In the genomic region with DNA sequence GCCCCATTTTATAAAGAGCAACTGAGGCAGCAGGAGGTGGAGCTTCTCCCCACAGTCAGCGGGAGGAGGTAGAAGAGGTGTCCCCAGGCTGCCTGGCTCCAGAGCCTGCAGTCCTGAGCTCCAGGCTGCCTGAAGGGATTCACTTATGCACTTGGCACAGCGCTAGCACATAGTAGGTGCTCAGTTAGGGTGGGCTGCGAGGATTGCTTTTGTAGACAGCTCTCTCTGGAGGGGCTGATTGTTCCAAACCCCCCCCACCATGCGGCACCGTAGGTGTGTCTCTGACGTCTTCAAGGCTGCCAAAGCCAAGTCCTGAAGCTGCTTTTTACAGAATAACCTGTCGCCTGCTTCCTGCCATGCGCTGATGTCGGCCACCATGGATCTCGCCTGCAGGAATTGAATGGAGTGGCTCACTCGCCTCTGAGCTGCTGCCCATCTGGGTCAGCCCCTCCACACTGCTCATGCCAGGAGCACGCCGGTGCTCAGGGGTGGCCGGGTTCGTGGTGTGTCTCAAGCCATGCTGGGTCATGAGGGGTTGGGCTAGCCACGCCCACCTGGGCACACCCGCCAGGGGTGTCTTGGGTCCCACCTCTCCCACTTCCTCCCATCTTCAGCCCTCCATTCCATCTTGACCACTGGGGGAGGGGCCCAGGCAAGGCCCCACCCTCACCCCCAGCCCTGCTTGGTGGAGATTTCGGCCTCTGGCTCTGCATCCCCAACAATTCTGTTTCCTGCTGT, we compare ENCODE assay signal across 24 cellular contexts. TPM values are rescaled to one million over a fixed set of nuclear protein-coding genes. Genes with fewer than 3 reads are reported as not detected.
DNase-seq lines count a peak whose midpoint lies in the region; ATAC-seq, FAIRE-seq and TF ChIP-seq lines count a peak whose summit lies in the region.
"Had no signal": no experiment of that assay in that cellular context is flagged by ENCODE, and none has a peak within 500 bp of the region (broad histone marks: within the 10 kb centered on the region; RNA-seq: fewer than 3 reads in every experiment).

No MANE protein-coding gene starts in this region.

- ATAC-seq in HepG2 (no peak), right lobe of liver (no peak), SK-N-SH treated with all-trans-retinoic acid at 6 μM for 48 hours (no peak)
- ATAC-seq: GM12878 had no signal

- no TSS peak for BruUV-seq in HepG2 (replicated peaks; lab: Mats Ljungman, UMichigan)

- H3K4me3 Mint-ChIP-seq in endodermal cell (no peak overlapping the region), type B pancreatic cell (no peak overlapping the region)
- H3K4me3 Mint-ChIP-seq: H9, IgD-negative memory B cell had no signal

- H3K27me3 ChIP-seq in HepG2 (ENCODE audit: control insufficient read depth in 1 of 2, insufficient read depth in 2 of 2, low read length in 2 of 2) = no peaks in the 10 kb centered on the region
- H3K27me3 ChIP-seq in right lobe of liver = no peaks in the 10 kb centered on the region
- H3K27me3 ChIP-seq in Karpas-422 (ENCODE audit: low read length) = no peaks in the 10 kb centered on the region
- no peaks in the 10 kb centered on the region for H3K27me3 ChIP-seq in endodermal cell (ENCODE audit: control insufficient read depth, insufficient read depth, low read length, poor library complexity, severe bottlenecking)
- H3K27me3 ChIP-seq: BE2C had no signal

- TF ChIP-seq EP300 in HepG2 (IDR thresholded peaks at IDR 0.05; ENCODE audit: low read depth in 2 of 2, low read length in 2 of 2) = no peak
- TF ChIP-seq EP300 in HepG2 (CRISPR knock-in tag; IDR thresholded peaks at IDR 0.05; ENCODE audit: borderline replicate concordance) = no peak

- WGBS in HepG2 (ENCODE audit: low lambda C conversion rate) = 77% methylated on average over 18 of the region's 18 CpGs
- WGBS in right lobe of liver (ENCODE audit: insufficient coverage, low coverage, low lambda C conversion rate, missing lambda C conversion rate) = 90% methylated on average over 1 of the region's 18 CpGs
- 93% methylated on average over 15 to 18 of the region's 18 CpGs for WGBS in endodermal cell (ENCODE audit: insufficient coverage in 1 of 2, insufficient read length in 1 of 2), 2 experiments

- CTCF ChIA-PET in HepG2 (lab: Yijun Ruan, JAX; ENCODE audit: low intra/inter-chr PET ratio, low total read pairs) = no interaction called here

- H3K79me2 ChIP-seq in HepG2 (ENCODE audit: insufficient read depth, low read length) (no peaks in the 10 kb centered on the region), Karpas-422 (ENCODE audit: low read length) (peaks cover 39% of the 10 kb centered on the region)

- H3K4me2 ChIP-seq in HepG2 (ENCODE audit: low read depth, low read length) = no peak overlapping the region
- no peak overlapping the region for H3K4me2 ChIP-seq in Karpas-422 (ENCODE audit: low read depth, low read length, poor library complexity, severe bottlenecking)
- H3K4me2 ChIP-seq: SK-N-SH had no signal

- in situ Hi-C loops in HepG2 (cut with HindIII; ENCODE audit: extremely low pct_ligation_motif_present, low pct_unique_long_range_greater_than_20kb) = no loop called here

- H3K9me2 ChIP-seq in Karpas-422 (replicated peaks; ENCODE audit: insufficient read depth, low read length) = no peaks in the 10 kb centered on the region
- H3K9me2 ChIP-seq: SK-N-SH had no signal

- H3K27ac Mint-ChIP-seq in endodermal cell (peak overlapping the region; percentile 84), type B pancreatic cell (peak overlapping the region; percentile 91)

- no peak overlapping the region for H3K9ac ChIP-seq in HepG2 (ENCODE audit: insufficient read depth, low read depth, low read length)
- no peak overlapping the region for H3K9ac ChIP-seq in Karpas-422 (ENCODE audit: low read length)
- H3K9ac ChIP-seq in endodermal cell (ENCODE audit: extremely low read depth, low read length, poor library complexity, severe bottlenecking) = no peak overlapping the region
- H3K9ac ChIP-seq: SK-N-SH had no signal

- no peaks in the 10 kb centered on the region for H3K9me3 ChIP-seq in HepG2 (ENCODE audit: low read length)
- H3K9me3 ChIP-seq in right lobe of liver = no peaks in the 10 kb centered on the region
- no peaks in the 10 kb centered on the region for H3K9me3 ChIP-seq in Karpas-422 (ENCODE audit: low read length)
- H3K9me3 ChIP-seq in endodermal cell (ENCODE audit: control insufficient read depth, low read length) = no peaks in the 10 kb centered on the region
- H3K9me3 ChIP-seq: A549, BE2C, SK-N-SH had no signal

- TF ChIP-seq POLR2A in HepG2 (IDR thresholded peaks at IDR 0.05; ENCODE audit: insufficient read depth in 1 of 2, low read depth in 2 of 2, low read length in 2 of 2) = no peak
- TF ChIP-seq POLR2A in right lobe of liver (IDR thresholded peaks at IDR 0.05) = no peak

- H3K4me1 ChIP-seq in HepG2 (ENCODE audit: insufficient read depth, low read length) (peaks cover 45% of the 10 kb centered on the region), right lobe of liver (peaks cover 0 to 18% (median 9%) of the 10 kb centered on the region in 4 donors), Karpas-422 (ENCODE audit: low read length) (peaks cover 64% of the 10 kb centered on the region), endodermal cell (ENCODE audit: control insufficient read depth, insufficient read depth, low read length) (peaks cover 13% of the 10 kb centered on the region)

- intact Hi-C loops in HepG2 (cut with micrococcal nuclease; ENCODE audit: unreplicated experiment) = loop anchor here (5.0 kb wide), 1 partner anchor 73 kb away; no protein-coding TSS in a partner anchor
- intact Hi-C loops in right lobe of liver (cut with DNase I) = no loop called here

- no peak for TF ChIP-seq CTCF in HepG2 (CRISPR knock-in tag; IDR thresholded peaks at IDR 0.05)
- no peak for TF ChIP-seq CTCF in right lobe of liver (IDR thresholded peaks at IDR 0.05)
- TF ChIP-seq CTCF in endodermal cell (conservative IDR thresholded peaks at IDR 0.05) = no peak
- no peak for TF ChIP-seq CTCF in type B pancreatic cell (conservative IDR thresholded peaks at IDR 0.05)

- no peaks in the 10 kb centered on the region for H3K9me3 Mint-ChIP-seq in endodermal cell
- H3K9me3 Mint-ChIP-seq in type B pancreatic cell = no peaks in the 10 kb centered on the region
- H3K9me3 Mint-ChIP-seq: H9, IgD-negative memory B cell had no signal

- H2AFZ ChIP-seq in HepG2 (ENCODE audit: low read length) (no peak overlapping the region), Karpas-422 (ENCODE audit: low read length) (no peak overlapping the region)

- FAIRE-seq in HepG2 (lab: Jason Lieb, UNC) = no peak
- FAIRE-seq: A549, GM12878 had no signal

- H3K27me3 Mint-ChIP-seq in endodermal cell (ENCODE audit: insufficient read depth) = no peaks in the 10 kb centered on the region
- no peaks in the 10 kb centered on the region for H3K27me3 Mint-ChIP-seq in type B pancreatic cell
- H3K27me3 Mint-ChIP-seq: IgD-negative memory B cell had no signal

- H3K27ac ChIP-seq in HepG2 (ENCODE audit: extremely low read length, insufficient read depth, low read length) = no peak overlapping the region
- no peak overlapping the region for H3K27ac ChIP-seq in right lobe of liver
- H3K27ac ChIP-seq in Karpas-422 (ENCODE audit: low read length) = peak overlapping the region; percentile 95
- no peak overlapping the region for H3K27ac ChIP-seq in endodermal cell (ENCODE audit: low read depth, low read length)

- H3K4me3 ChIP-seq in HepG2 (replicated peaks in 1 of 3; ENCODE audit: insufficient read depth in 1 of 3, low read depth in 2 of 3, low read length in 3 of 3) = no peak overlapping the region
- H3K4me3 ChIP-seq in right lobe of liver = no peak overlapping the region
- H3K4me3 ChIP-seq in Karpas-422 (ENCODE audit: low read length) = no peak overlapping the region
- no peak overlapping the region for H3K4me3 ChIP-seq in endodermal cell (ENCODE audit: low read length)
- H3K4me3 ChIP-seq: A549, GM12878 had no signal

- no peaks in the 10 kb centered on the region; the same call in 1 of the 2 replicates for H4K20me1 ChIP-seq in HepG2 (ENCODE audit: insufficient read depth, low read length)
- H4K20me1 ChIP-seq in Karpas-422 (ENCODE audit: insufficient read depth, low read depth, low read length) = peaks cover 9% of the 10 kb centered on the region; the same call in 1 of the 2 replicates

- TF ChIP-seq RAD21 in HepG2 (CRISPR knock-in tag; IDR thresholded peaks at IDR 0.05) = no peak

- H3K36me3 Mint-ChIP-seq in endodermal cell (ENCODE audit: low read depth) (no peaks in the 10 kb centered on the region), type B pancreatic cell (no peaks in the 10 kb centered on the region)

- H3K36me3 ChIP-seq in HepG2 (replicated peaks in 1 of 2; ENCODE audit: control insufficient read depth in 1 of 2, insufficient read depth in 2 of 2, low read length in 2 of 2) = no peaks in the 10 kb centered on the region
- no peaks in the 10 kb centered on the region for H3K36me3 ChIP-seq in right lobe of liver
- peaks cover 38% of the 10 kb centered on the region for H3K36me3 ChIP-seq in Karpas-422 (ENCODE audit: insufficient read depth, low read length)
- H3K36me3 ChIP-seq in endodermal cell (ENCODE audit: control insufficient read depth, insufficient read depth, low read length) = no peaks in the 10 kb centered on the region
- H3K36me3 ChIP-seq: BE2C had no signal

- H3K4me1 Mint-ChIP-seq in endodermal cell (peaks cover 18% of the 10 kb centered on the region), type B pancreatic cell (ENCODE audit: unreplicated experiment) (peaks cover 8% of the 10 kb centered on the region)

- no peak for DNase-seq in HepG2 (ENCODE audit: low spot score)
- no peak for DNase-seq in right lobe of liver
- no peak for DNase-seq in Karpas-422
- DNase-seq in endodermal cell = no peak
- DNase-seq in type B pancreatic cell (ENCODE audit: extremely low spot score, unreplicated experiment) = no peak
- no peak for DNase-seq in stimulated activated naive CD4-positive, alpha-beta T cell (lab: John Stamatoyannopoulos, UW)
- DNase-seq in globus pallidus (ENCODE audit: low spot score) = no peak
- DNase-seq: BE2C, COR-L47, DMS 273 treated with DMSO at 0.1 percent for 48 hours, DND-41, H9, Kasumi-1, NCI-H1694 treated with DMSO at 0.1 percent for 48 hours, NCI-H2081 treated with DMSO at 0.1 percent for 48 hours, NCI-H2171 treated with DMSO at 0.1 percent for 48 hours, NCI-H446, NCI-H526, SHP77 treated with DMSO at 0.1 percent for 48 hours, SK-N-SH had no signal

- POLR2A ChIA-PET in HepG2 (lab: Yijun Ruan, JAX) = no interaction called here

RNA-seq across cellular contexts. Expression of gene BCAS4, which starts 59.8 kb away (rescaled TPM):
- total RNA-seq in HepG2 (2016; rRNA removed; fragmentation: Illumina TruSeq; extraction: Trizol) (5.9 and 7.2 TPM in 2 replicates), right lobe of liver (1 to 10 TPM in 1 of 6 experiments, under 1 TPM in 5; 0.31 to 1.4 (median 0.60) TPM), endodermal cell (10 to 100 TPM in 1 of 2 donors, 1 to 10 TPM in 1; 9.5 to 25.2 TPM), type B pancreatic cell (ENCODE audit: low replicate concordance) (6.3 and 9.3 TPM in 2 replicates)
- total RNA-seq in HepG2 (2016; cell fraction: cytosol; rRNA removed; fragmentation: Illumina TruSeq; extraction: Trizol; ENCODE audit: low read depth) = 3.6 and 4.1 TPM in 2 replicates
- total RNA-seq in HepG2 (2016; cell fraction: insoluble cytoplasmic fraction; rRNA removed; fragmentation: Illumina TruSeq; extraction: Trizol) = 7.0 and 8.2 TPM in 2 replicates
- 6.0 and 7.8 TPM in 2 replicates for total RNA-seq in HepG2 (2016; cell fraction: membrane; rRNA removed; fragmentation: Illumina TruSeq; extraction: Trizol)
- total RNA-seq in HepG2 (2016; cell fraction: nucleus; rRNA removed; fragmentation: Illumina TruSeq; extraction: Trizol) = 3.0 and 4.1 TPM in 2 replicates
- 7.9 and 8.0 TPM in 2 replicates for polyA plus RNA-seq in HepG2 (2011; rRNA removed)
- 6.7 and 10.5 TPM in 2 replicates for polyA plus RNA-seq in HepG2 (2011; cell fraction: cytosol; rRNA removed)
- 4.6 and 7.3 TPM in 2 replicates for polyA plus RNA-seq in HepG2 (2011; cell fraction: nucleus; rRNA removed)
- 3.8 and 5.2 TPM in 2 replicates for polyA plus RNA-seq in HepG2 (2012)
- 6.8 and 7.0 TPM in 2 replicates for polyA plus RNA-seq in HepG2 (2016; cell fraction: cytosol; fragmentation: Illumina TruSeq; extraction: Trizol; ENCODE audit: low read depth)
- polyA plus RNA-seq in HepG2 (2016; cell fraction: insoluble cytoplasmic fraction; fragmentation: Illumina TruSeq; extraction: Trizol; ENCODE audit: low read depth) = 6.9 and 7.1 TPM in 2 replicates
- polyA plus RNA-seq in HepG2 (2016; cell fraction: membrane; fragmentation: Illumina TruSeq; extraction: Trizol; ENCODE audit: low read depth) = 5.1 and 6.4 TPM in 2 replicates
- polyA plus RNA-seq in HepG2 (2016; cell fraction: nucleus; fragmentation: Illumina TruSeq; extraction: Trizol; ENCODE audit: insufficient read depth, low read depth) = 3.6 and 6.6 TPM in 2 replicates
- polyA minus RNA-seq in HepG2 (2011; rRNA and poly(A)+ RNA removed; ENCODE audit: low replicate concordance) = 0.07 and 10.0 TPM in 2 replicates
- 2.9 and 4.1 TPM in 2 replicates for polyA minus RNA-seq in HepG2 (2011; cell fraction: cytosol; rRNA and poly(A)+ RNA removed)
- 2.9 and 4.1 TPM in 2 replicates for polyA minus RNA-seq in HepG2 (2011; cell fraction: nucleus; rRNA and poly(A)+ RNA removed)
- total RNA-seq in Karpas-422 (2014; rRNA removed; shearing (Covaris generic); ENCODE audit: low replicate concordance) = 191 and 231 TPM in 2 replicates
- polyA plus RNA-seq in endodermal cell (2013, experiment 1 of 2) = 10.0 TPM
- polyA plus RNA-seq in endodermal cell (2013, experiment 2 of 2) = 10.5 TPM

Comparison
In these comparisons a context has a peak if more than half of its experiments do, and no peak if none do; other contexts are left out.
1. Of the 2 proteins assayed by ChIP-seq in both HepG2 and SK-N-SH treated with all-trans-retinoic acid at 6 μM for 48 hours: peak only in HepG2: PATZ1; only in SK-N-SH treated with all-trans-retinoic acid at 6 μM for 48 hours: none; in both: none; in neither: 1.